Comparison of ENCODE assay signal across 1 cellular context in the genomic region with DNA sequence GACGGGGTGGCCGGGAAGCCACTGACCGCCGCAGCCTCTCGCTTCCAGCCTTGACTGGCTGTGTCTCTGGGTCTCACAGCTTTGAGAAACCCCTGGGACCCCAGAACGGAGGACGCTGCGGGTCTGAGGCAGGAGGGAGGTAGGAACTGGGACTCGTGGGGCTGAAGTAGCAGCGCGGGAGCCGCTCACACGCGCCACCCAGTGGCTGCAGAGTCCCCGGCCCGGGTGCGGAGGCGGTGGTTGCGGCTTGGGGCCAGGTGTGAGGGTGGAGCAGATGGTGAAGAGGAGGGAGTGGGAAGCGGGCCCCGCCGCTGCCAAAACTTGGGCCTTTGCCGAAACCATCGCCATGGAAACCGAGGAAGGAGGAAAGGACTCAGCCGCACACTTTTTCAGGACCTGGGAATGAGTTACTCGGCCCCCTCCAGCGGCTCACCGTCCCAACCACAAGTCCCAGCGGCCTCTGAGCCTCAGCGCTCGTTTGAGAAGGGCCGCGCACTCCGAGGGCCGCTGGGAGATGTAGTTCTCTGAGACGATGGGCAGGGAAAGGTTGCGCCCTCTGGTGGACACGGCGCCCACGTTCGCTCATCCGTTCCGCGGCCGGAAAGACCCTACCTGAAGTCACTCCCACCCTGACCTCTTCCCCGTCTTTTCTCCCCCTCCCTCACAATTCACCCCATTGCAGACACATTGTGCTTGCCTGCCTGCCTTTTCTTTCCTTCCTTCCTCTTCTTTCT.
TF ChIP-seq lines count a peak whose summit lies in the region.

No MANE protein-coding gene starts in this region.

TF ChIP-seq in GM12878, 131 proteins besides CTCF, POLR2A, EP300 and RAD21 (continued from another document):
- TF ChIP-seq ZNF622 (IDR thresholded peaks at IDR 0.05) (no peak), YY1 (IDR thresholded peaks at IDR 0.05; ENCODE audit: low read depth, low read length) (peak; percentile 65), ZNF217 (IDR thresholded peaks at IDR 0.05) (0 out of 2 replicates have a peak, but pooled peaks have one; percentile 31), ZNF24 (IDR thresholded peaks at IDR 0.05) (no peak), SREBF1 (IDR thresholded peaks at IDR 0.05; ENCODE audit: low read length) (peak; percentile 77), BACH1 (IDR thresholded peaks at IDR 0.05; ENCODE audit: borderline replicate concordance) (peak; percentile 37; the same call in 1 of the 2 replicates), RELA (IDR thresholded peaks at IDR 0.05; ENCODE audit: borderline replicate concordance, partially characterized antibody) (peak; percentile 83), GATAD2B (conservative IDR thresholded peaks at IDR 0.05; ENCODE audit: low read depth) (peak; percentile 96), RAD51 (IDR thresholded peaks at IDR 0.05) (no peak), HCFC1 (IDR thresholded peaks at IDR 0.05; ENCODE audit: low read length) (peak; percentile 99), POU2F2 (IDR thresholded peaks at IDR 0.05; ENCODE audit: borderline replicate concordance, low read depth, low read length) (no peak; the same call in 1 of the 3 replicates), SMC3 (IDR thresholded peaks at IDR 0.05; ENCODE audit: borderline replicate concordance, low read length) (peak; percentile 88), SIX5 (IDR thresholded peaks at IDR 0.05; ENCODE audit: low read depth, low read length, severe bottlenecking) (peak; percentile 98), FOXK2 (IDR thresholded peaks at IDR 0.05) (no peak), EED (IDR thresholded peaks at IDR 0.05; ENCODE audit: low read depth) (peak; percentile 29; the same call in 1 of the 2 replicates), MYC (IDR thresholded peaks at IDR 0.05; ENCODE audit: insufficient read depth, insufficient read length, insufficient replicate concordance, low read length, severe bottlenecking) (peak; percentile 16), POLR2AphosphoS5 (IDR thresholded peaks at IDR 0.05; ENCODE audit: low read length) (no peak), KAT2A (conservative IDR thresholded peaks at IDR 0.05; ENCODE audit: control insufficient read depth, low read depth, low read length) (no peak), RFX5 (IDR thresholded peaks at IDR 0.05; ENCODE audit: low read depth, low read length) (no peak), ESRRA (IDR thresholded peaks at IDR 0.05; ENCODE audit: low read length) (no peak), KLF5 (IDR thresholded peaks at IDR 0.05; ENCODE audit: partially characterized antibody) (no peak), BCL11A (IDR thresholded peaks at IDR 0.05; ENCODE audit: low read depth, low read length) (no peak), EZH2 (IDR thresholded peaks at IDR 0.05; ENCODE audit: borderline replicate concordance, control insufficient read depth, low read depth, low read length) (no peak), EGR1 (IDR thresholded peaks at IDR 0.05; ENCODE audit: borderline replicate concordance in 1 of 2, low read depth in 2 of 2, low read length in 2 of 2) (peak; percentile 16 to 99), RBBP5 (conservative IDR thresholded peaks at IDR 0.05) (no peak), RUNX3 (IDR thresholded peaks at IDR 0.05; ENCODE audit: low read length) (peak; percentile 83), MYB (IDR thresholded peaks at IDR 0.05; ENCODE audit: borderline replicate concordance, low read depth, low read length) (no peak), ZNF274 (IDR thresholded peaks at IDR 0.05; ENCODE audit: insufficient read depth, insufficient read length) (no peak), BMI1 (IDR thresholded peaks at IDR 0.05; ENCODE audit: borderline replicate concordance) (no peak), ATF7 (IDR thresholded peaks at IDR 0.05; ENCODE audit: low read depth) (peak; percentile 37; the same call in 1 of the 2 replicates), CHD1 (IDR thresholded peaks at IDR 0.05; ENCODE audit: low read depth, low read length) (no peak), LARP7 (IDR thresholded peaks at IDR 0.05) (peak; percentile 96), NBN (IDR thresholded peaks at IDR 0.05) (peak; percentile 85)
- TF ChIP-seq, protein P1, sequence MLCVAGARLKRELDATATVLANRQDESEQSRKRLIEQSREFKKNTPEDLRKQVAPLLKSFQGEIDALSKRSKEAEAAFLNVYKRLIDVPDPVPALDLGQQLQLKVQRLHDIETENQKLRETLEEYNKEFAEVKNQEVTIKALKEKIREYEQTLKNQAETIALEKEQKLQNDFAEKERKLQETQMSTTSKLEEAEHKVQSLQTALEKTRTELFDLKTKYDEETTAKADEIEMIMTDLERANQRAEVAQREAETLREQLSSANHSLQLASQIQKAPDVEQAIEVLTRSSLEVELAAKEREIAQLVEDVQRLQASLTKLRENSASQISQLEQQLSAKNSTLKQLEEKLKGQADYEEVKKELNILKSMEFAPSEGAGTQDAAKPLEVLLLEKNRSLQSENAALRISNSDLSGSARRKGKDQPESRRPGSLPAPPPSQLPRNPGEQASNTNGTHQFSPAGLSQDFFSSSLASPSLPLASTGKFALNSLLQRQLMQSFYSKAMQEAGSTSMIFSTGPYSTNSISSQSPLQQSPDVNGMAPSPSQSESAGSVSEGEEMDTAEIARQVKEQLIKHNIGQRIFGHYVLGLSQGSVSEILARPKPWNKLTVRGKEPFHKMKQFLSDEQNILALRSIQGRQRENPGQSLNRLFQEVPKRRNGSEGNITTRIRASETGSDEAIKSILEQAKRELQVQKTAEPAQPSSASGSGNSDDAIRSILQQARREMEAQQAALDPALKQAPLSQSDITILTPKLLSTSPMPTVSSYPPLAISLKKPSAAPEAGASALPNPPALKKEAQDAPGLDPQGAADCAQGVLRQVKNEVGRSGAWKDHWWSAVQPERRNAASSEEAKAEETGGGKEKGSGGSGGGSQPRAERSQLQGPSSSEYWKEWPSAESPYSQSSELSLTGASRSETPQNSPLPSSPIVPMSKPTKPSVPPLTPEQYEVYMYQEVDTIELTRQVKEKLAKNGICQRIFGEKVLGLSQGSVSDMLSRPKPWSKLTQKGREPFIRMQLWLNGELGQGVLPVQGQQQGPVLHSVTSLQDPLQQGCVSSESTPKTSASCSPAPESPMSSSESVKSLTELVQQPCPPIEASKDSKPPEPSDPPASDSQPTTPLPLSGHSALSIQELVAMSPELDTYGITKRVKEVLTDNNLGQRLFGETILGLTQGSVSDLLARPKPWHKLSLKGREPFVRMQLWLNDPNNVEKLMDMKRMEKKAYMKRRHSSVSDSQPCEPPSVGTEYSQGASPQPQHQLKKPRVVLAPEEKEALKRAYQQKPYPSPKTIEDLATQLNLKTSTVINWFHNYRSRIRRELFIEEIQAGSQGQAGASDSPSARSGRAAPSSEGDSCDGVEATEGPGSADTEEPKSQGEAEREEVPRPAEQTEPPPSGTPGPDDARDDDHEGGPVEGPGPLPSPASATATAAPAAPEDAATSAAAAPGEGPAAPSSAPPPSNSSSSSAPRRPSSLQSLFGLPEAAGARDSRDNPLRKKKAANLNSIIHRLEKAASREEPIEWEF (IDR thresholded peaks at IDR 0.05; ENCODE audit: insufficient replicate concordance, low read depth, low read length): no peak
- TF ChIP-seq, protein P2, sequence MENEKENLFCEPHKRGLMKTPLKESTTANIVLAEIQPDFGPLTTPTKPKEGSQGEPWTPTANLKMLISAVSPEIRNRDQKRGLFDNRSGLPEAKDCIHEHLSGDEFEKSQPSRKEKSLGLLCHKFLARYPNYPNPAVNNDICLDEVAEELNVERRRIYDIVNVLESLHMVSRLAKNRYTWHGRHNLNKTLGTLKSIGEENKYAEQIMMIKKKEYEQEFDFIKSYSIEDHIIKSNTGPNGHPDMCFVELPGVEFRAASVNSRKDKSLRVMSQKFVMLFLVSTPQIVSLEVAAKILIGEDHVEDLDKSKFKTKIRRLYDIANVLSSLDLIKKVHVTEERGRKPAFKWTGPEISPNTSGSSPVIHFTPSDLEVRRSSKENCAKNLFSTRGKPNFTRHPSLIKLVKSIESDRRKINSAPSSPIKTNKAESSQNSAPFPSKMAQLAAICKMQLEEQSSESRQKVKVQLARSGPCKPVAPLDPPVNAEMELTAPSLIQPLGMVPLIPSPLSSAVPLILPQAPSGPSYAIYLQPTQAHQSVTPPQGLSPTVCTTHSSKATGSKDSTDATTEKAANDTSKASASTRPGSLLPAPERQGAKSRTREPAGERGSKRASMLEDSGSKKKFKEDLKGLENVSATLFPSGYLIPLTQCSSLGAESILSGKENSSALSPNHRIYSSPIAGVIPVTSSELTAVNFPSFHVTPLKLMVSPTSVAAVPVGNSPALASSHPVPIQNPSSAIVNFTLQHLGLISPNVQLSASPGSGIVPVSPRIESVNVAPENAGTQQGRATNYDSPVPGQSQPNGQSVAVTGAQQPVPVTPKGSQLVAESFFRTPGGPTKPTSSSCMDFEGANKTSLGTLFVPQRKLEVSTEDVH (IDR thresholded peaks at IDR 0.05; ENCODE audit: low read depth, partially characterized antibody): no peak
- TF ChIP-seq, protein P3, sequence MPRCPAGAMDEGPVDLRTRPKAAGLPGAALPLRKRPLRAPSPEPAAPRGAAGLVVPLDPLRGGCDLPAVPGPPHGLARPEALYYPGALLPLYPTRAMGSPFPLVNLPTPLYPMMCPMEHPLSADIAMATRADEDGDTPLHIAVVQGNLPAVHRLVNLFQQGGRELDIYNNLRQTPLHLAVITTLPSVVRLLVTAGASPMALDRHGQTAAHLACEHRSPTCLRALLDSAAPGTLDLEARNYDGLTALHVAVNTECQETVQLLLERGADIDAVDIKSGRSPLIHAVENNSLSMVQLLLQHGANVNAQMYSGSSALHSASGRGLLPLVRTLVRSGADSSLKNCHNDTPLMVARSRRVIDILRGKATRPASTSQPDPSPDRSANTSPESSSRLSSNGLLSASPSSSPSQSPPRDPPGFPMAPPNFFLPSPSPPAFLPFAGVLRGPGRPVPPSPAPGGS (IDR thresholded peaks at IDR 0.05; ENCODE audit: borderline replicate concordance, insufficient read depth, low read depth, low read length, poor library complexity, severe bottlenecking): no peak
- TF ChIP-seq, protein P4, sequence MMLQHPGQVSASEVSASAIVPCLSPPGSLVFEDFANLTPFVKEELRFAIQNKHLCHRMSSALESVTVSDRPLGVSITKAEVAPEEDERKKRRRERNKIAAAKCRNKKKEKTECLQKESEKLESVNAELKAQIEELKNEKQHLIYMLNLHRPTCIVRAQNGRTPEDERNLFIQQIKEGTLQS (IDR thresholded peaks at IDR 0.05; ENCODE audit: borderline replicate concordance, extremely low read depth, low read depth, low read length): peak; percentile 72; the same call in 1 of the 2 replicates
- TF ChIP-seq, protein P5, sequence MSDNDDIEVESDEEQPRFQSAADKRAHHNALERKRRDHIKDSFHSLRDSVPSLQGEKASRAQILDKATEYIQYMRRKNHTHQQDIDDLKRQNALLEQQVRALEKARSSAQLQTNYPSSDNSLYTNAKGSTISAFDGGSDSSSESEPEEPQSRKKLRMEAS (IDR thresholded peaks at IDR 0.05; ENCODE audit: low read depth, low read length): peak; percentile 39; the same call in 1 of the 2 replicates
